Comparison of ENCODE assay signal across 8 cellular contexts in the genomic region with DNA sequence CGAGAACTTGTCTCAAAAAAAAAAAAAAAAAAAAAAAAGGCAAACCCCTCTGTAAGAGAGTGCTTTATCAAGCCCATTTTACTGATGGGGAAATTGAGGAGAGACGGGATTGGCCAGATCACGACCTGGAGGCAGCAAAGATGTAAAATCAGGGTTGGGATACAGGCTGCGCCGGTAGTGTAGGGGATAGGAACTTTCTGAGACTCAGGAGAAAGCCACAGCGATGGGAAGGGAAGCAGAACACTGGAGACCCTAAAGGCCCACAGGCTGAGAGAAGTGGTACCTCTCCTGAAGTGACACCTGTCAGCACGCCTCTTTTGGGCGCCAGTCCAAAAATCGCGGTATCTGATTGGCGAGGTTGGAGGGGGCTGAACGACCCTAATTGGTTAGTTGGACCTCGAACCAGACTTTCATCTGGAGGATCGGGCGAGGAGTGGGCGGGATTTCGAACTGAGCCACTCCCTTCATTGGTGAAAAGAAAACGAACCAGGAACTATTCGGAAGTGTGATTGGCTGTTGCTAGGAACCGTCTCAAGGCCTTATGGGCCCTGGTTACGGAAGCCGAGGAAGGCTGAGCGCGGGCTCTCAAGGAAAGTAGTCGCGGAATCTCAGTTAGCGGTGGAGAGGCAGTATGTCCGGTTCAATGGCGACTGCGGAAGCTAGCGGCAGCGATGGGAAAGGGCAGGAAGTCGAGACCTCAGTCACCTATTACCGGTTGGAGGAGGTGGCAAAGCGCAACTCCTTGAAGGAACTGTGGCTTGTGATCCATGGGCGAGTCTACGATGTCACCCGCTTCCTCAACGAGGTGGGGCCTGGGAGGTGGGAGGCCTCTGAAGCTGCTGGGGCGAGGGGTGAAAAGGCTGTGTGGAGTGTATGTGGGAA. TPM values are rescaled to one million over a fixed set of nuclear protein-coding genes. Genes with fewer than 3 reads are reported as not detected.
DNase-seq lines count a peak whose midpoint lies in the region; ATAC-seq and TF ChIP-seq lines count a peak whose summit lies in the region.

A gene with protein sequence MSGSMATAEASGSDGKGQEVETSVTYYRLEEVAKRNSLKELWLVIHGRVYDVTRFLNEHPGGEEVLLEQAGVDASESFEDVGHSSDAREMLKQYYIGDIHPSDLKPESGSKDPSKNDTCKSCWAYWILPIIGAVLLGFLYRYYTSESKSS (plus strand): TSS at position 567 of the 882 bp plus-strand sequence. CDS start 65 bp downstream, at position 632.

- H3K4me3 ChIP-seq in HFF-Myc (replicated peaks; ENCODE audit: low read depth, low read length) (peak within 1 kb of the TSS; percentile 58), gastroesophageal sphincter (peak within 1 kb of the TSS; percentile 72 to 81), neutrophil (ENCODE audit: low read depth in 1 of 2, low read length in 1 of 2) (peak within 1 kb of the TSS; percentile 67 to 76)

- 0 to 2% methylated on average over 18 to 34 of the region's 40 CpGs for WGBS in gastroesophageal sphincter (ENCODE audit: low coverage in 1 of 2), 2 donors

- intact Hi-C loops in activated naive CD4-positive, alpha-beta T cell treated with anti-CD3 and anti-CD28 coated beads for 36 hours (cut with micrococcal nuclease), result loop anchor here (1.0 kb wide), 6 partner anchors 8 to 330 kb away; a partner anchor contains a TSS

- H3K4me1 Mint-ChIP-seq in activated naive CD4-positive, alpha-beta T cell treated with anti-CD3 and anti-CD28 coated beads for 36 hours (ENCODE audit: low read depth), result peaks cover 40% of the 10 kb centered on the region

- H3K9me3 ChIP-seq in gastroesophageal sphincter, result no peaks in the 10 kb centered on the region
- H3K9me3 ChIP-seq in neutrophil, result no peaks in the 10 kb centered on the region

- H3K4me3 Mint-ChIP-seq in activated naive CD4-positive, alpha-beta T cell treated with anti-CD3 and anti-CD28 coated beads for 36 hours, result peak within 1 kb of the TSS; percentile 95

- peaks cover 29% of the 10 kb centered on the region for H3K36me3 Mint-ChIP-seq in activated naive CD4-positive, alpha-beta T cell treated with anti-CD3 and anti-CD28 coated beads for 36 hours (ENCODE audit: low read depth)

- no peak for TF ChIP-seq CTCF in HFF-Myc (IDR thresholded peaks at IDR 0.05; ENCODE audit: low read depth, low read length, missing control alignments)
- TF ChIP-seq CTCF in gastroesophageal sphincter (IDR thresholded peaks at IDR 0.05), result peak in 2 of 4 experiments; percentile 8 to 35
- no peak for TF ChIP-seq CTCF in neutrophil (IDR thresholded peaks at IDR 0.05)

- no peaks in the 10 kb centered on the region for H3K27me3 ChIP-seq in gastroesophageal sphincter
- H3K27me3 ChIP-seq in neutrophil, result no peaks in the 10 kb centered on the region

- ATAC-seq in gastroesophageal sphincter, result peak; percentile 99

- TF ChIP-seq EP300 in gastroesophageal sphincter (IDR thresholded peaks at IDR 0.05), result no peak

- CTCF ChIA-PET in activated naive CD4-positive, alpha-beta T cell treated with anti-CD3 and anti-CD28 coated beads for 36 hours (lab: Charles Lee), result no interaction called here

- peaks cover 7% of the 10 kb centered on the region for H3K9me3 Mint-ChIP-seq in activated naive CD4-positive, alpha-beta T cell treated with anti-CD3 and anti-CD28 coated beads for 36 hours

- H3K27ac Mint-ChIP-seq in activated naive CD4-positive, alpha-beta T cell treated with anti-CD3 and anti-CD28 coated beads for 36 hours, result peak within 1 kb of the TSS; percentile 93

- H3K27ac ChIP-seq in gastroesophageal sphincter (peak within 1 kb of the TSS; percentile 35 to 89 (median 85)), neutrophil (peak within 1 kb of the TSS; percentile 70), substantia nigra (ENCODE audit: low read depth, low read length, poor library complexity, severe bottlenecking) (peak within 1 kb of the TSS; percentile 63)

- H3K36me3 ChIP-seq in gastroesophageal sphincter, result peaks cover 0 to 27% of the 10 kb centered on the region in 2 donors
- H3K36me3 ChIP-seq in neutrophil, result peaks cover 3% of the 10 kb centered on the region

- DNase-seq in GM03348 (ENCODE audit: low spot score) (peak; percentile 97), HFF-Myc (ENCODE audit: extremely low read depth, low read depth) (peak; percentile 98), NAMALWA (ENCODE audit: low spot score) (peak; percentile 99), SK-N-DZ (ENCODE audit: low spot score) (peak; percentile 99), substantia nigra (lab: John Stamatoyannopoulos, UW) (peak; percentile 42 to 98 (median 86))
- DNase-seq in activated naive CD4-positive, alpha-beta T cell treated with anti-CD3 and anti-CD28 coated beads for 36 hours, result peak; percentile 99

- no peaks in the 10 kb centered on the region for H3K27me3 Mint-ChIP-seq in activated naive CD4-positive, alpha-beta T cell treated with anti-CD3 and anti-CD28 coated beads for 36 hours (ENCODE audit: low read depth)

- H3K4me1 ChIP-seq in gastroesophageal sphincter (peaks cover 0 to 16% (median 0%) of the 10 kb centered on the region in 3 donors), neutrophil (ENCODE audit: control insufficient read depth in 1 of 2, insufficient read depth in 1 of 2, low read depth in 1 of 2, low read length in 1 of 2) (peaks cover 8 to 9% of the 10 kb centered on the region in 2 experiments)

- TF ChIP-seq POLR2A in gastroesophageal sphincter (IDR thresholded peaks at IDR 0.05), result peak; percentile 30 to 58

RNA-seq across cellular contexts. Expression of the gene that starts here (rescaled TPM):
- 80.5 and 95.0 TPM in 2 replicates for polyA plus RNA-seq in SK-N-DZ (2014; cell fraction: cytosol; rRNA removed)
- polyA plus RNA-seq in SK-N-DZ (2014; cell fraction: nucleus; rRNA removed), result 23.8 and 35.5 TPM in 2 replicates
- 100 to 1,000 TPM; 160 to 172 TPM for total RNA-seq in activated naive CD4-positive, alpha-beta T cell treated with anti-CD3 and anti-CD28 coated beads for 36 hours
- total RNA-seq in gastroesophageal sphincter, result 10 to 100 TPM; 33.4 to 63.8 (median 37.8) TPM

Comparison
In these comparisons a context has a peak if more than half of its experiments do, and no peak if none do; other contexts are left out.
1. Peak in every context shown above with its lines: DNase-seq, ATAC-seq, H3K4me3 ChIP-seq and H3K27ac ChIP-seq.